27 cellular contexts compared by ENCODE assay signal in the genomic region with DNA sequence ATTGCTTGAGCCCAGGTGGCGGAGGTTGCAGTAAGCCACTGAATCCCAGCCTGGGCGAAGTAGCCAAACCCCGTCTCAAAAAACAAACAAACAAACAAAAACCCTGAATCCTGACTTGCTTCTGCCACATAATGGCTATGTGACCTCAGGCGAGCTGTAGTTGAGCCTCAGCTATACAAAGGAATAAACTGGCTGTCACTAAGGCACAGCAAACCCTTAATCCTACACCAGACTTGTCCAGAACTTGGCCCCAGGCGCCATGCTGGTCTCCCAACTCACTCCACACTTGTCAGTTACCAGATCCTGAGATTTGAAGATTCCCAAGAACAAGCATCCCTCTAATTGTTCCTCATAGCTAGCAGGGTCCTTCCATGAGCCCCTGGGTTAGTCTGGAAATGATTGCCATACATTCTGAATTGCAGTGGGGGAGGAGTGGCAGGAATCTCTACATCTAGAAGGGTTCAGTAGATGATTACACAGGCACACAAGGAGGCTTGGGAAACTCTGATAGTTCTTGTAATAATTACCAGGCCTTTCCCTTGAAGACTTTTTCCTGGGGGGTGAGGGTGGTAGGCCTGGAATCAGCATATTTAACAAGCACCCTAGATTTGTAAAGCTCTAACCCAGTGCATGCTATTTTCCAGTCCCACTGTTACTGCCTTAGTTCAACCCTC. TPM values are rescaled to one million over a fixed set of nuclear protein-coding genes. Genes with fewer than 3 reads are reported as not detected.
DNase-seq lines count a peak whose midpoint lies in the region; ATAC-seq and TF ChIP-seq lines count a peak whose summit lies in the region.
"Had no signal": no experiment of that assay in that cellular context is flagged by ENCODE, and none has a peak within 500 bp of the region (broad histone marks: within the 10 kb centered on the region; RNA-seq: fewer than 3 reads in every experiment).

No MANE protein-coding gene starts in this region.

- H3K27me3 Mint-ChIP-seq in activated T-cell treated with anti-CD3 and anti-CD28 coated beads, Interleukin-2, amount 50 U/mL, for 24 hours, result no peaks in the 10 kb centered on the region
- no peaks in the 10 kb centered on the region for H3K27me3 Mint-ChIP-seq in T-helper 17 cell
- H3K27me3 Mint-ChIP-seq in CD8-positive, alpha-beta T cell (ENCODE audit: low read depth), result no peaks in the 10 kb centered on the region
- H3K27me3 Mint-ChIP-seq: activated CD8-positive, alpha-beta T cell treated with anti-CD3 and anti-CD28 coated beads for 36 hours; IgD-negative memory B cell; T-cell had no signal

- ATAC-seq in T-helper 17 cell (no peak), HG03378 (IDR thresholded peaks at IDR 0.05; ENCODE audit: unreplicated experiment) (no peak)
- no peak for ATAC-seq in stimulated activated effector memory CD8-positive, alpha-beta T cell treated with anti-CD3 and anti-CD28 coated beads, Interleukin-12 subunit alpha, Interleukin-12 subunit beta, amount 100 ng/mL, for 72 hours
- ATAC-seq in CD8-positive, alpha-beta T cell, result no peak
- ATAC-seq: activated CD8-positive, alpha-beta T cell treated with anti-CD3 and anti-CD28 coated beads for 36 hours; lower lobe of right lung; psoas muscle; T-cell had no signal

- 95 to 96% methylated on average over 3 to 4 of the region's 5 CpGs for whole genome bisulfite sequencing in mesodermal cell (ENCODE audit: insufficient coverage in 2 of 2), 2 experiments

- peaks cover 26% of the 10 kb centered on the region for H3K36me3 ChIP-seq in mesodermal cell (ENCODE audit: control insufficient read depth, insufficient read depth, low read length)
- H3K36me3 ChIP-seq in CD8-positive, alpha-beta T cell (ENCODE audit: insufficient read depth, low read length), result peaks cover 16% of the 10 kb centered on the region

- H3K27ac ChIP-seq in mesodermal cell (ENCODE audit: low read depth, low read length, severe bottlenecking), result peak overlapping the region; percentile 29
- H3K27ac ChIP-seq in CD8-positive, alpha-beta T cell (ENCODE audit: low read depth, low read length), result no peak overlapping the region
- H3K27ac ChIP-seq: GM23248, lower lobe of right lung, neutrophil, psoas muscle, SJCRH30, stomach, tibial nerve had no signal

- intact Hi-C loops in CD8-positive, alpha-beta T cell (cut with DNase I, micrococcal nuclease), result no loop called here

- peak overlapping the region; percentile 9 for H3K27ac Mint-ChIP-seq in activated T-cell treated with anti-CD3 and anti-CD28 coated beads, Interleukin-2, amount 50 U/mL, for 24 hours
- H3K27ac Mint-ChIP-seq in T-helper 17 cell, result peak overlapping the region; percentile 72
- H3K27ac Mint-ChIP-seq in stimulated activated effector memory CD8-positive, alpha-beta T cell treated with anti-CD3 and anti-CD28 coated beads, Interleukin-12 subunit alpha, Interleukin-12 subunit beta, amount 100 ng/mL, for 72 hours, result peak overlapping the region; percentile 34
- H3K27ac Mint-ChIP-seq in CD8-positive, alpha-beta T cell, result no peak overlapping the region
- H3K27ac Mint-ChIP-seq: activated CD8-positive, alpha-beta T cell treated with anti-CD3 and anti-CD28 coated beads for 36 hours had no signal

- H3K9me3 ChIP-seq in T-helper 17 cell (ENCODE audit: control insufficient read depth, low read length, poor library complexity, severe bottlenecking) (no peaks in the 10 kb centered on the region), mesodermal cell (ENCODE audit: control insufficient read depth, low read length) (no peaks in the 10 kb centered on the region)
- no peaks in the 10 kb centered on the region for H3K9me3 ChIP-seq in CD8-positive, alpha-beta T cell (ENCODE audit: low read length)
- H3K9me3 ChIP-seq: lower lobe of right lung, neutrophil, psoas muscle, SJCRH30, stomach, tibial nerve had no signal

- no peak overlapping the region for H3K4me3 Mint-ChIP-seq in activated T-cell treated with anti-CD3 and anti-CD28 coated beads, Interleukin-2, amount 50 U/mL, for 24 hours
- no peak overlapping the region for H3K4me3 Mint-ChIP-seq in T-helper 17 cell
- H3K4me3 Mint-ChIP-seq in stimulated activated effector memory CD8-positive, alpha-beta T cell treated with anti-CD3 and anti-CD28 coated beads, Interleukin-12 subunit alpha, Interleukin-12 subunit beta, amount 100 ng/mL, for 72 hours, result no peak overlapping the region
- no peak overlapping the region for H3K4me3 Mint-ChIP-seq in CD8-positive, alpha-beta T cell
- H3K4me3 Mint-ChIP-seq: activated CD8-positive, alpha-beta T cell treated with anti-CD3 and anti-CD28 coated beads for 36 hours; IgD-negative memory B cell; T-cell had no signal

- POLR2A ChIA-PET in CD8-positive, alpha-beta T cell (lab: Charles Lee), result interaction anchor here (1.0 to 2.1 kb wide), 3 partner anchors 8 to 144 kb away, joined by 3 to 6 read pairs (median 4); partner anchors contain the start of gene TARBP2

- CTCF ChIA-PET in CD8-positive, alpha-beta T cell (lab: Charles Lee), result interaction anchor here (1.2 to 2.8 kb wide), 5 partner anchors 7 to 19 kb away, joined by 3 to 13 read pairs (median 3); no protein-coding TSS in a partner anchor

- no peak for TF ChIP-seq CTCF in CD8-positive, alpha-beta T cell (IDR thresholded peaks at IDR 0.05)

- no peak for DNase-seq in activated T-cell treated with anti-CD3 and anti-CD28 coated beads, Interleukin-2, amount 50 U/mL, for 24 hours
- no peak for DNase-seq in activated T-cell treated with anti-CD3 and anti-CD28 coated beads, Interleukin-2, amount 50 U/mL, for 1 hour
- no peak for DNase-seq in T-helper 17 cell
- no peak for DNase-seq in stimulated activated effector memory CD8-positive, alpha-beta T cell treated with anti-CD3 and anti-CD28 coated beads, Interleukin-12 subunit alpha, Interleukin-12 subunit beta, amount 100 ng/mL, for 72 hours (ENCODE audit: low spot score in 2 of 2)
- no peak for DNase-seq in hepatic stellate cell (ENCODE audit: low spot score)
- DNase-seq in CD8-positive, alpha-beta T cell, result no peak
- DNase-seq: activated CD8-positive, alpha-beta T cell treated with anti-CD3 and anti-CD28 coated beads for 36 hours; activated gamma-delta T cell; activated T-cell treated with anti-CD3 and anti-CD28 coated beads for 4 hours; DMS153; GM23248; lower lobe of right lung; NCI-H1105 treated with DMSO at 0.1 percent for 48 hours; NCI-H1930; NCI-H526 treated with DMSO at 0.1 percent for 48 hours; SJCRH30; stomach; T-cell had no signal

- no peak overlapping the region for H3K4me3 ChIP-seq in mesodermal cell (ENCODE audit: extremely low read depth, insufficient read depth, low read length, poor library complexity, severe bottlenecking)
- H3K4me3 ChIP-seq in CD8-positive, alpha-beta T cell (ENCODE audit: low read depth, low read length), result no peak overlapping the region
- H3K4me3 ChIP-seq: GM23248, lower lobe of right lung, psoas muscle, SJCRH30, stomach, tibial nerve had no signal

- peaks cover 27% of the 10 kb centered on the region for H3K4me1 Mint-ChIP-seq in activated T-cell treated with anti-CD3 and anti-CD28 coated beads, Interleukin-2, amount 50 U/mL, for 24 hours (ENCODE audit: low read depth)
- peaks cover 30% of the 10 kb centered on the region for H3K4me1 Mint-ChIP-seq in T-helper 17 cell
- peaks cover 40% of the 10 kb centered on the region for H3K4me1 Mint-ChIP-seq in stimulated activated effector memory CD8-positive, alpha-beta T cell treated with anti-CD3 and anti-CD28 coated beads, Interleukin-12 subunit alpha, Interleukin-12 subunit beta, amount 100 ng/mL, for 72 hours
- H3K4me1 Mint-ChIP-seq in CD8-positive, alpha-beta T cell (ENCODE audit: low read depth), result peaks cover 23% of the 10 kb centered on the region

- no peaks in the 10 kb centered on the region for H3K27me3 ChIP-seq in CD8-positive, alpha-beta T cell (ENCODE audit: insufficient read depth, low read length)
- H3K27me3 ChIP-seq: neutrophil, SJCRH30, stomach, tibial nerve had no signal

- peaks cover 16% of the 10 kb centered on the region for H3K4me1 ChIP-seq in mesodermal cell (ENCODE audit: control insufficient read depth, insufficient read depth, low read length, poor library complexity, severe bottlenecking)
- H3K4me1 ChIP-seq in CD8-positive, alpha-beta T cell (ENCODE audit: insufficient read depth, low read length), result peaks cover 18% of the 10 kb centered on the region
- H3K4me1 ChIP-seq: psoas muscle had no signal

- no peaks in the 10 kb centered on the region for H3K9me3 Mint-ChIP-seq in activated T-cell treated with anti-CD3 and anti-CD28 coated beads, Interleukin-2, amount 50 U/mL, for 24 hours
- H3K9me3 Mint-ChIP-seq in stimulated activated effector memory CD8-positive, alpha-beta T cell treated with anti-CD3 and anti-CD28 coated beads, Interleukin-12 subunit alpha, Interleukin-12 subunit beta, amount 100 ng/mL, for 72 hours, result no peaks in the 10 kb centered on the region
- no peaks in the 10 kb centered on the region for H3K9me3 Mint-ChIP-seq in CD8-positive, alpha-beta T cell
- H3K9me3 Mint-ChIP-seq: activated CD8-positive, alpha-beta T cell treated with anti-CD3 and anti-CD28 coated beads for 36 hours; IgD-negative memory B cell; T-cell had no signal

- H3K36me3 Mint-ChIP-seq in activated T-cell treated with anti-CD3 and anti-CD28 coated beads, Interleukin-2, amount 50 U/mL, for 24 hours (ENCODE audit: low read depth), result peaks cover 41% of the 10 kb centered on the region
- H3K36me3 Mint-ChIP-seq in T-helper 17 cell (ENCODE audit: low read depth), result no peaks in the 10 kb centered on the region
- H3K36me3 Mint-ChIP-seq in stimulated activated effector memory CD8-positive, alpha-beta T cell treated with anti-CD3 and anti-CD28 coated beads, Interleukin-12 subunit alpha, Interleukin-12 subunit beta, amount 100 ng/mL, for 72 hours, result peaks cover 60% of the 10 kb centered on the region
- H3K36me3 Mint-ChIP-seq in CD8-positive, alpha-beta T cell, result peaks cover 27% of the 10 kb centered on the region

RNA-seq across cellular contexts. Expression of gene MAP3K12, which starts 9.9 kb away (rescaled TPM):
- 10 to 100 TPM; 25.5 to 28.6 TPM for total RNA-seq in T-helper 17 cell
- polyA plus RNA-seq in mesodermal cell (2013, experiment 1 of 2), result 24.9 TPM
- polyA plus RNA-seq in mesodermal cell (2013, experiment 2 of 2), result 22.2 TPM
- total RNA-seq in CD8-positive, alpha-beta T cell, result 10 to 100 TPM; 11.1 to 12.9 TPM

RNA-seq across cellular contexts. Expression of gene TARBP2, which starts 11.7 kb away (rescaled TPM):
- 10 to 100 TPM; 28.4 to 29.3 TPM for total RNA-seq in T-helper 17 cell
- 48.7 TPM for polyA plus RNA-seq in mesodermal cell (2013, experiment 1 of 2)
- polyA plus RNA-seq in mesodermal cell (2013, experiment 2 of 2), result 44.7 TPM
- 10 to 100 TPM; 22.9 to 23.9 TPM for total RNA-seq in CD8-positive, alpha-beta T cell

RNA-seq across cellular contexts. Expression of gene NPFF, which starts 17.9 kb away (rescaled TPM):
- not detected for total RNA-seq in T-helper 17 cell
- polyA plus RNA-seq in mesodermal cell (2013, experiment 1 of 2), result not detected
- not detected for polyA plus RNA-seq in mesodermal cell (2013, experiment 2 of 2)
- not detected for total RNA-seq in CD8-positive, alpha-beta T cell
- total RNA-seq: activated CD8-positive, alpha-beta T cell treated with anti-CD3 and anti-CD28 coated beads for 36 hours; chondrocyte; GM23248; kidney epithelial cell; lower lobe of right lung; psoas muscle; skeletal muscle tissue; stomach; T-cell; tibial nerve had no signal
- polyA plus RNA-seq: GM23248, IgD-negative memory B cell, psoas muscle, stomach had no signal

RNA-seq across cellular contexts. Expression of gene PCBP2, which starts 37.5 kb away (rescaled TPM):
- total RNA-seq in T-helper 17 cell, result 1,000 to 10,000 TPM; 1,028 to 1,089 TPM
- polyA plus RNA-seq in mesodermal cell (2013, experiment 1 of 2), result 826 TPM
- 812 TPM for polyA plus RNA-seq in mesodermal cell (2013, experiment 2 of 2)
- 1,000 to 10,000 TPM; 1,250 to 1,255 TPM for total RNA-seq in CD8-positive, alpha-beta T cell

RNA-seq across cellular contexts. Expression of gene PRR13, which starts 47.8 kb away (rescaled TPM):
- 100 to 1,000 TPM; 168 to 188 TPM for total RNA-seq in T-helper 17 cell
- 99.2 TPM for polyA plus RNA-seq in mesodermal cell (2013, experiment 1 of 2)
- 98.1 TPM for polyA plus RNA-seq in mesodermal cell (2013, experiment 2 of 2)
- 100 to 1,000 TPM; 131 to 155 TPM for total RNA-seq in CD8-positive, alpha-beta T cell
